20 cellular contexts compared by ENCODE assay signal in the genomic region with DNA sequence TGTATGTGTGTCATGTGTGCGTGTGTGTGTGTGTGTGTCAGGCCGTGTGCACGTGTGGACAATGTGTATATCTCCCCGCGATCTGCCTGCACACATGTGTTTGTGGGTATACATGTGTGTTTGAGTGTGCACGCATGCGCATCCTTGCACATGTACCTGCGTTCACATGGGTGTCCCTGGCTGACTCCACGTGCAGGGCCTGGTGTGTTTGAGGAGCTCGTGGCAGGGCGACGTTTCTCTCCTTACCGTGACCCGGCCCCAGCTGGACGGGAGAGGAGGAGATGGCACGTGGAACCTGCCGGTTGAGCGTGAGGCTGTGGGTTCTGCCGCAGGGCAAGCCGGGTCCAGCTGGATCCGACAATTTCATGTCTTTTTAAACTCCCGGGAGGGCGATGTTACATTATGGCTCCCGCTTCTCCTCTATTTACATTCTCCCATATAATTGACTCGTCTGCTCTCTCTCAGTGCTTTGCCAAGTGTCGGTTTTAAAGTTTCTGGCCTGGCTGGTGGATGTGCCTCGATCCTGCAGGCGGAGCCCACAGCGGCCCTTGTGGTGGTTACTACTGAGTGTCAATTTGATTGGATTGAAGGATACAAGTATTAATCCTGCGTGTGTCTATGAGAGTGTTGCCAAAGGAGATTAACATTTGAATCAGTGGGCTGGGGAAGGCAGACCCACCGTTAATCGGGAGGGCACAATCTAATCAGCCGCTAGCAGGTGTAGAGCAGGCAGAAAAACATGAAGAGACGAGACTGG. TPM values are rescaled to one million over a fixed set of nuclear protein-coding genes. Genes with fewer than 3 reads are reported as not detected.
DNase-seq lines count a peak whose midpoint lies in the region; FAIRE-seq and TF ChIP-seq lines count a peak whose summit lies in the region.
"Had no signal": no experiment of that assay in that cellular context is flagged by ENCODE, and none has a peak within 500 bp of the region (broad histone marks: within the 10 kb centered on the region; RNA-seq: fewer than 3 reads in every experiment).

No MANE protein-coding gene starts in this region.

- H3K4me3 Mint-ChIP-seq in HFFc6 (peak overlapping the region; percentile 92), astrocyte (ENCODE audit: unreplicated experiment) (peak overlapping the region; percentile 86)
- H3K4me3 Mint-ChIP-seq: activated CD8-positive, alpha-beta memory T cell treated with anti-CD3 and anti-CD28 coated beads, Interleukin-2, amount 10 ng/mL, durations not matched to agents 7 days and 5 days; neural progenitor cell; stimulated activated naive CD8-positive, alpha-beta T cell treated with anti-CD3 and anti-CD28 coated beads, Interleukin-15, Interleukin-2, amounts not matched to agents 100 ng/mL and 50 ng/mL, for 24 hours had no signal

- H3K9ac ChIP-seq in astrocyte (ENCODE audit: low read length) (peak overlapping the region; percentile 81), kidney (ENCODE audit: low read length in 2 of 2) (no peak overlapping the region)
- H3K9ac ChIP-seq: neural progenitor cell had no signal

- H3K4me1 Mint-ChIP-seq in HFFc6 (ENCODE audit: low read depth), result peaks cover 68% of the 10 kb centered on the region
- peaks cover 49% of the 10 kb centered on the region for H3K4me1 Mint-ChIP-seq in astrocyte (ENCODE audit: low read depth, unreplicated experiment)
- H3K4me1 Mint-ChIP-seq: activated CD8-positive, alpha-beta memory T cell treated with anti-CD3 and anti-CD28 coated beads, Interleukin-2, amount 10 ng/mL, durations not matched to agents 7 days and 5 days had no signal

- H3K9me3 Mint-ChIP-seq in HFFc6 (no peaks in the 10 kb centered on the region), astrocyte (ENCODE audit: unreplicated experiment) (no peaks in the 10 kb centered on the region)
- H3K9me3 Mint-ChIP-seq: activated T-helper 2 cell treated with anti-CD3 and anti-CD28 coated beads, Interferon-gamma antibody, Interleukin-2, Interleukin-4, amounts not matched to agents 10 μg/mL and 5 μg/mL and 100 μg/mL, durations not matched to agents 14 hours and 24 hours and 36 hours; neural progenitor cell; stimulated activated naive CD8-positive, alpha-beta T cell treated with anti-CD3 and anti-CD28 coated beads, Interleukin-15, Interleukin-2, amounts not matched to agents 100 ng/mL and 50 ng/mL, for 24 hours had no signal

- peaks cover 26% of the 10 kb centered on the region for H3K36me3 ChIP-seq in astrocyte (ENCODE audit: insufficient read depth, low read length)
- H3K36me3 ChIP-seq in kidney (ENCODE audit: control insufficient read depth in 1 of 2, insufficient read depth in 2 of 2, low read length in 2 of 2), result no peaks in the 10 kb centered on the region
- H3K36me3 ChIP-seq in stomach, result no peaks in the 10 kb centered on the region
- H3K36me3 ChIP-seq: neural progenitor cell had no signal

- H3K27ac Mint-ChIP-seq in HFFc6 (peak overlapping the region; percentile 68), astrocyte (ENCODE audit: unreplicated experiment) (peak overlapping the region; percentile 89)
- H3K27ac Mint-ChIP-seq: activated CD8-positive, alpha-beta memory T cell treated with anti-CD3 and anti-CD28 coated beads, Interleukin-2, amount 10 ng/mL, durations not matched to agents 7 days and 5 days; activated T-helper 2 cell treated with anti-CD3 and anti-CD28 coated beads, Interferon-gamma antibody, Interleukin-2, Interleukin-4, amounts not matched to agents 10 μg/mL and 5 μg/mL and 100 μg/mL, durations not matched to agents 14 hours and 24 hours and 36 hours; neural progenitor cell; stimulated activated naive CD8-positive, alpha-beta T cell treated with anti-CD3 and anti-CD28 coated beads, Interleukin-15, Interleukin-2, amounts not matched to agents 100 ng/mL and 50 ng/mL, for 24 hours had no signal

- peaks cover 93% of the 10 kb centered on the region for H4K20me1 ChIP-seq in astrocyte (ENCODE audit: insufficient read depth, low read length)

- no peak overlapping the region for H2AFZ ChIP-seq in astrocyte (ENCODE audit: low read depth, low read length)
- H2AFZ ChIP-seq: neural progenitor cell, PC-9 had no signal

- H3K27me3 ChIP-seq in astrocyte (ENCODE audit: insufficient read depth, low read length) (no peaks in the 10 kb centered on the region), stomach (peaks cover 0 to 15% (median 9%) of the 10 kb centered on the region in 3 donors)

- peaks cover 26% of the 10 kb centered on the region for H3K27me3 Mint-ChIP-seq in HFFc6 (ENCODE audit: insufficient read depth)
- H3K27me3 Mint-ChIP-seq in astrocyte (ENCODE audit: low read depth, unreplicated experiment), result no peaks in the 10 kb centered on the region

- H3K27ac ChIP-seq in astrocyte (ENCODE audit: low read depth, low read length) (no peak overlapping the region), kidney (ENCODE audit: low read depth in 2 of 2, low read length in 2 of 2) (no peak overlapping the region), stomach (peak overlapping the region in 3 of 5 donors; percentile 81 to 96 (median 95))
- H3K27ac ChIP-seq: neural progenitor cell, PC-9 had no signal

- H3K36me3 Mint-ChIP-seq in HFFc6 (ENCODE audit: low read depth), result peaks cover 61% of the 10 kb centered on the region
- H3K36me3 Mint-ChIP-seq in astrocyte (ENCODE audit: low read depth, unreplicated experiment), result peaks cover 26% of the 10 kb centered on the region
- H3K36me3 Mint-ChIP-seq: activated CD8-positive, alpha-beta memory T cell treated with anti-CD3 and anti-CD28 coated beads, Interleukin-2, amount 10 ng/mL, durations not matched to agents 7 days and 5 days; neural progenitor cell had no signal

- intact Hi-C loops in kidney (cut with DNase I) (no loop called here), stomach (cut with DNase I; ENCODE audit: low total_unique reads) (loop anchor here (10.0 kb wide), 1 partner anchor 183 kb away; no protein-coding TSS in a partner anchor)

- H3K79me2 ChIP-seq in astrocyte (ENCODE audit: insufficient read depth, low read length), result peaks cover 95% of the 10 kb centered on the region

- DNase-seq in HFFc6 (no peak), astrocyte (ENCODE audit: low read depth) (no peak), kidney (peak; percentile 54), stomach (no peak), middle frontal gyrus (ENCODE audit: extremely low spot score, low spot score) (no peak), D721Med (ENCODE audit: insufficient read length, low spot score) (no peak), NCI-H2029 treated with DMSO at 0.1 percent for 48 hours (lab: John Stamatoyannopoulos, UW) (no peak)
- no peak for DNase-seq in stimulated activated CD4-positive, alpha-beta T cell treated with anti-CD3 and anti-CD28 coated beads, Interleukin-4, amount 100 ng/mL, for 24 hours
- DNase-seq: activated CD4-positive, alpha-beta T cell treated with anti-CD3 and anti-CD28 coated beads for 4 hours; activated CD8-positive, alpha-beta memory T cell treated with anti-CD3 and anti-CD28 coated beads, Interleukin-2, amount 10 ng/mL, durations not matched to agents 7 days and 5 days; Caco-2; central memory CD4-positive, alpha-beta T cell; kidney glomerular epithelial cell; NCI-H1105 treated with DMSO at 0.1 percent for 48 hours; NCI-H69; PC-9; T1000 had no signal

- peak overlapping the region; percentile 90 for H3K4me2 ChIP-seq in astrocyte (ENCODE audit: low read length)
- H3K4me2 ChIP-seq: neural progenitor cell, PC-9 had no signal

- H3K4me1 ChIP-seq in astrocyte (ENCODE audit: insufficient read depth, low read length) (peaks cover 51% of the 10 kb centered on the region), kidney (ENCODE audit: control insufficient read depth in 1 of 2, insufficient read depth in 1 of 2, low read depth in 1 of 2, low read length in 2 of 2) (peaks cover 0 to 5% of the 10 kb centered on the region in 2 donors), stomach (peaks cover 12 to 76% (median 44%) of the 10 kb centered on the region in 4 donors)

- no peak for TF ChIP-seq EP300 in stomach (IDR thresholded peaks at IDR 0.05)

- no peak overlapping the region for H3K4me3 ChIP-seq in astrocyte (ENCODE audit: insufficient read depth, low read depth, low read length)
- H3K4me3 ChIP-seq in kidney (ENCODE audit: low read length in 2 of 2), result no peak overlapping the region
- no peak overlapping the region for H3K4me3 ChIP-seq in stomach
- H3K4me3 ChIP-seq: neural progenitor cell, PC-9 had no signal

- FAIRE-seq in astrocyte (lab: Jason Lieb, UNC) (no peak), kidney (lab: Jason Lieb, UNC) (no peak), D721Med (lab: Jason Lieb, UNC) (no peak)

- TF ChIP-seq CTCF in HFFc6 (IDR thresholded peaks at IDR 0.05) (no peak), astrocyte (IDR thresholded peaks at IDR 0.05; ENCODE audit: insufficient read depth, low read depth, low read length) (no peak), kidney (IDR thresholded peaks at IDR 0.05; ENCODE audit: borderline replicate concordance, extremely low read depth, insufficient read depth) (no peak), stomach (IDR thresholded peaks at IDR 0.05) (no peak), D721Med (IDR thresholded peaks at IDR 0.05; ENCODE audit: insufficient read depth, missing control alignments) (no peak)

- no peak for TF ChIP-seq POLR2A in stomach (IDR thresholded peaks at IDR 0.05)

- WGBS in stomach, 5 donors, result 41 to 79% (median 73%) methylated on average over 34 of the region's 34 CpGs

- no peaks in the 10 kb centered on the region for H3K9me3 ChIP-seq in astrocyte (ENCODE audit: insufficient read depth, low read depth, low read length)
- no peaks in the 10 kb centered on the region for H3K9me3 ChIP-seq in kidney (ENCODE audit: control insufficient read depth in 1 of 2, low read length in 2 of 2)
- no peaks in the 10 kb centered on the region for H3K9me3 ChIP-seq in stomach
- H3K9me3 ChIP-seq: Caco-2 had no signal

RNA-seq across cellular contexts. Expression of a gene that starts 5.9 kb away (rescaled TPM):
- total RNA-seq in HFFc6 (2021; fragmentation: NEBNext Ultra II Directional; extraction: Animal tissue kit (Norgen Biotek cat#: 25700)), result 100 to 1,000 TPM; 196 to 308 (median 225) TPM
- 1,055 and 1,568 TPM in 2 replicates for total RNA-seq in astrocyte
- 23.8 TPM for total RNA-seq in kidney
- 2.4 TPM for polyA plus RNA-seq in kidney (ENCODE audit: insufficient read depth, low read depth, low replicate concordance)
- total RNA-seq in stomach, result 100 to 1,000 TPM in 2 of 5 donors, 10 to 100 TPM in 3; 17.5 to 205 (median 48.2) TPM
- polyA plus RNA-seq in stomach, result 10 to 100 TPM in 2 of 3 donors, 1 to 10 TPM in 1; 7.3 to 17.4 (median 17.3) TPM
- total RNA-seq: activated T-helper 2 cell treated with anti-CD3 and anti-CD28 coated beads, Interferon-gamma antibody, Interleukin-2, Interleukin-4, amounts not matched to agents 10 μg/mL and 5 μg/mL and 100 μg/mL, durations not matched to agents 14 hours and 24 hours and 36 hours had no signal

Comparison
In these comparisons a context has a peak if more than half of its experiments do, and no peak if none do; other contexts are left out.
1. H3K27ac ChIP-seq: peak in stomach (3 of 5); none in astrocyte (single experiment) and kidney (0 of 2).